Comparison of ENCODE assay signal across 15 cellular contexts in genomic region chr10:132877473-132877872, GRCh38.
"Had no signal": no experiment of that assay in that cellular context is flagged by ENCODE, and none has a peak within 500 bp of the region (broad histone marks: within the 10 kb centered on the region; RNA-seq: fewer than 3 reads in every experiment).

No MANE protein-coding gene starts in this region.

- H3K36me3 ChIP-seq: gastrocnemius medialis, heart right ventricle, ovary, transverse colon had no signal

- H3K4me3 ChIP-seq: gastrocnemius medialis, heart right ventricle, ovary, transverse colon had no signal

- DNase-seq: activated CD4-positive, alpha-beta T cell treated with anti-CD3 and anti-CD28 coated beads, Interleukin-2, amount 50 U/mL, for 4 hours; activated T-cell treated with anti-CD3 and anti-CD28 coated beads, Interleukin-2, amount 50 U/mL, for 72 hours; anterior cingulate cortex; dermis blood vessel endothelial cell; erythroblast; gastrocnemius medialis; nephron progenitor cell; SIG-M5; stimulated activated CD4-positive, alpha-beta T cell treated with anti-CD3 and anti-CD28 coated beads, Interleukin-2, amount 100 ng/mL, for 48 hours; stimulated activated naive CD4-positive, alpha-beta T cell; transverse colon had no signal

- H3K27ac ChIP-seq: gastrocnemius medialis, heart right ventricle, ovary, transverse colon, VCaP had no signal

- ATAC-seq: activated T-cell treated with anti-CD3 and anti-CD28 coated beads, Interleukin-2, amount 50 U/mL, for 72 hours; gastrocnemius medialis; heart right ventricle; left colon had no signal

- H3K27me3 ChIP-seq: ovary had no signal

- H3K9me3 ChIP-seq: gastrocnemius medialis, ovary, transverse colon had no signal

- H3K4me1 ChIP-seq: gastrocnemius medialis, heart right ventricle had no signal
